ENCODE assay signal across 2 cellular contexts in genomic region chr3:55484741-55485207, GRCh38.
TF ChIP-seq lines count a peak whose summit lies in the region.

No MANE protein-coding gene starts in this region.

TF ChIP-seq in IMR-90, 13 proteins besides CTCF, POLR2A, EP300 and RAD21:
- TF ChIP-seq FOS (IDR thresholded peaks at IDR 0.05; ENCODE audit: low read depth, low read length) (no peak), CEBPB (IDR thresholded peaks at IDR 0.05; ENCODE audit: low read depth, low read length) (no peak), RFX5 (IDR thresholded peaks at IDR 0.05; ENCODE audit: low read depth, low read length) (no peak), MAZ (IDR thresholded peaks at IDR 0.05; ENCODE audit: borderline replicate concordance, low read depth, low read length) (no peak), USF2 (IDR thresholded peaks at IDR 0.05; ENCODE audit: low read depth, low read length) (no peak), CHD1 (IDR thresholded peaks at IDR 0.05; ENCODE audit: low read depth, low read length) (no peak), SMC3 (IDR thresholded peaks at IDR 0.05; ENCODE audit: low read depth, low read length) (no peak), RCOR1 (IDR thresholded peaks at IDR 0.05; ENCODE audit: insufficient replicate concordance, low read length) (no peak), MXI1 (IDR thresholded peaks at IDR 0.05; ENCODE audit: borderline replicate concordance, low read depth, low read length) (no peak), MAFK (IDR thresholded peaks at IDR 0.05; ENCODE audit: low read depth, low read length) (no peak)

TF ChIP-seq in HepG2, 621 proteins besides CTCF, POLR2A, EP300 and RAD21:
- TF ChIP-seq CEBPZ (IDR thresholded peaks at IDR 0.05; ENCODE audit: low read length): no peak
- no peak for TF ChIP-seq GPBP1L1 (CRISPR knock-in tag; IDR thresholded peaks at IDR 0.05)
- no peak for TF ChIP-seq CREM (IDR thresholded peaks at IDR 0.05)
- no peak for TF ChIP-seq CREM (CRISPR knock-in tag; IDR thresholded peaks at IDR 0.05)
- TF ChIP-seq SMAD9 (CRISPR knock-in tag; IDR thresholded peaks at IDR 0.05): no peak
- TF ChIP-seq DMAP1 (CRISPR knock-in tag; IDR thresholded peaks at IDR 0.05): no peak
- no peak for TF ChIP-seq SIN3A (IDR thresholded peaks at IDR 0.05; ENCODE audit: borderline replicate concordance, low read depth, low read length)
- no peak for TF ChIP-seq ZBTB26 (CRISPR knock-in tag; IDR thresholded peaks at IDR 0.05; ENCODE audit: borderline replicate concordance)
- no peak for TF ChIP-seq KLF12 (CRISPR knock-in tag; IDR thresholded peaks at IDR 0.05; ENCODE audit: borderline replicate concordance)
- no peak for TF ChIP-seq ZFP36L1 (CRISPR knock-in tag; IDR thresholded peaks at IDR 0.05)
- no peak for TF ChIP-seq SMYD3 (CRISPR knock-in tag; IDR thresholded peaks at IDR 0.05)
- TF ChIP-seq ZNF761 (CRISPR knock-in tag; conservative IDR thresholded peaks at IDR 0.05): no peak
- TF ChIP-seq ZNF740 (CRISPR knock-in tag; IDR thresholded peaks at IDR 0.05): no peak
- no peak for TF ChIP-seq KAT7 (CRISPR knock-in tag; IDR thresholded peaks at IDR 0.05; ENCODE audit: borderline replicate concordance)
TF ChIP-seq in HepG2: peak in this region for 0.
